In genomic region chr16:23174622-23175021, GRCh38 we compare ENCODE assay signal across 18 cellular contexts. TPM values are rescaled to one million over a fixed set of nuclear protein-coding genes. Genes with fewer than 3 reads are reported as not detected.
A peak's percentile ranks its signal among the peaks of the same experiment; 100 is the strongest.
DNase-seq lines count a peak whose midpoint lies in the region; ATAC-seq and TF ChIP-seq lines count a peak whose summit lies in the region.
"Had no signal": no experiment of that assay in that cellular context is flagged by ENCODE, and none has a peak within 500 bp of the region (broad histone marks: within the 10 kb centered on the region; RNA-seq: fewer than 3 reads in every experiment).

No MANE protein-coding gene starts in this region.

- CTCF ChIA-PET in RWPE1 (lab: Yijun Ruan, JAX) = no interaction called here

- no peak for TF ChIP-seq POLR2A in testis (IDR thresholded peaks at IDR 0.05)

- H4K20me1 ChIP-seq in fibroblast of lung (ENCODE audit: control insufficient read depth, extremely low read depth, insufficient read depth, low read length) = no peaks in the 10 kb centered on the region

- H2AFZ ChIP-seq in fibroblast of lung (ENCODE audit: low read length) = no peak overlapping the region
- H2AFZ ChIP-seq: PC-9 had no signal

- no peak overlapping the region for H3K9ac ChIP-seq in fibroblast of lung (ENCODE audit: insufficient read depth, low read length)

- no peaks in the 10 kb centered on the region for H3K27me3 ChIP-seq in cardiac muscle cell
- no peaks in the 10 kb centered on the region for H3K27me3 ChIP-seq in fibroblast of lung (ENCODE audit: control insufficient read depth, insufficient read depth, low read length)
- H3K27me3 ChIP-seq in testis = no peaks in the 10 kb centered on the region
- H3K27me3 ChIP-seq in right cardiac atrium (ENCODE audit: control insufficient read depth, insufficient read depth) = no peaks in the 10 kb centered on the region

- DNase-seq in cardiac muscle cell (ENCODE audit: low read depth in 1 of 2, low spot score in 1 of 2) (peak; percentile 19 to 65), Right ventricle myocardium superior (no peak), RWPE1 (ENCODE audit: low spot score) (peak; percentile 13), fibroblast of lung (ENCODE audit: low read depth in 2 of 2) (peak; percentile 10 to 15), KG1 (lab: John Stamatoyannopoulos, UW) (no peak), left cardiac atrium (no peak), testis (no peak), right cardiac atrium (no peak)
- DNase-seq: activated CD4-positive, alpha-beta T cell treated with anti-CD3 and anti-CD28 coated beads, Interleukin-2, amount 50 U/mL, for 1 hour; aorta; effector CD4-positive, alpha-beta T cell; HCEC 1CT; kidney; NCI-H1417; PC-9; posterior cingulate gyrus; T-helper 1 cell had no signal

- H3K4me3 ChIP-seq in cardiac muscle cell (no peak overlapping the region), fibroblast of lung (replicated peaks in 1 of 4; ENCODE audit: control extremely low read depth in 1 of 4, insufficient read depth in 1 of 4, low read depth in 3 of 4, low read length in 4 of 4) (no peak overlapping the region), testis (no peak overlapping the region), right cardiac atrium (ENCODE audit: low read length) (no peak overlapping the region)
- H3K4me3 ChIP-seq: PC-9 had no signal

- POLR2A ChIA-PET in RWPE1 (lab: Yijun Ruan, JAX; ENCODE audit: low non-redundant PET) = no interaction called here

- intact Hi-C loops in Right ventricle myocardium superior (cut with DNase I) = no loop called here
- intact Hi-C loops in left cardiac atrium (cut with DNase I) = no loop called here
- intact Hi-C loops in testis (cut with DNase I; ENCODE audit: low total_unique reads) = no loop called here
- intact Hi-C loops in right cardiac atrium (cut with DNase I) = no loop called here

- H3K9me3 ChIP-seq in cardiac muscle cell (ENCODE audit: low read depth) (no peaks in the 10 kb centered on the region), fibroblast of lung (ENCODE audit: control insufficient read depth, insufficient read depth, low read depth, low read length) (no peaks in the 10 kb centered on the region), testis (no peaks in the 10 kb centered on the region), right cardiac atrium (ENCODE audit: control insufficient read depth, low read length) (no peaks in the 10 kb centered on the region)

- H3K27ac ChIP-seq in cardiac muscle cell (no peak overlapping the region), RWPE1 (no peak overlapping the region), fibroblast of lung (ENCODE audit: insufficient read depth, low read length) (no peak overlapping the region), testis (no peak overlapping the region), right cardiac atrium (ENCODE audit: low read length) (no peak overlapping the region)
- H3K27ac ChIP-seq: PC-9 had no signal

- no peak for TF ChIP-seq CTCF in cardiac muscle cell (IDR thresholded peaks at IDR 0.05; ENCODE audit: low read depth, low read length)
- no peak for TF ChIP-seq CTCF in RWPE1 (conservative IDR thresholded peaks at IDR 0.05; ENCODE audit: low read depth)
- no peak for TF ChIP-seq CTCF in fibroblast of lung (conservative IDR thresholded peaks at IDR 0.05 in 1 of 2, IDR thresholded peaks at IDR 0.05 in 1 of 2; ENCODE audit: low read depth in 1 of 2, low read length in 2 of 2)
- TF ChIP-seq CTCF in testis (IDR thresholded peaks at IDR 0.05) = no peak

- WGBS in testis, 2 donors = 33 to 69% methylated on average over 2 of the region's 2 CpGs
- 38% methylated on average over 2 of the region's 2 CpGs for WGBS in right cardiac atrium

- H3K36me3 ChIP-seq in cardiac muscle cell (no peaks in the 10 kb centered on the region), fibroblast of lung (ENCODE audit: control insufficient read depth, insufficient read depth, low read length) (no peaks in the 10 kb centered on the region), testis (ENCODE audit: low read depth, missing control alignments) (no peaks in the 10 kb centered on the region)

- H3K4me1 ChIP-seq in cardiac muscle cell (ENCODE audit: low read depth) = no peaks in the 10 kb centered on the region
- no peaks in the 10 kb centered on the region for H3K4me1 ChIP-seq in fibroblast of lung (ENCODE audit: control insufficient read depth, extremely low read depth, insufficient read depth, low read length)
- H3K4me1 ChIP-seq in testis = no peaks in the 10 kb centered on the region
- no peaks in the 10 kb centered on the region for H3K4me1 ChIP-seq in right cardiac atrium (ENCODE audit: control insufficient read depth, insufficient read depth, low read length)

- ATAC-seq in Right ventricle myocardium superior (ENCODE audit: poor library complexity) (no peak), left cardiac atrium (no peak), right cardiac atrium (no peak)

- no peaks in the 10 kb centered on the region for H3K79me2 ChIP-seq in fibroblast of lung (ENCODE audit: control insufficient read depth, insufficient read depth, low read length)

- no peak overlapping the region for H3K4me2 ChIP-seq in fibroblast of lung (ENCODE audit: extremely low read depth, insufficient read depth, low read length)
- H3K4me2 ChIP-seq: PC-9 had no signal

RNA-seq across cellular contexts. Expression of gene SCNN1G, which starts 7.9 kb away (rescaled TPM):
- total RNA-seq in cardiac muscle cell (0.04 TPM in 1 of 2 replicates, not detected in the other), Right ventricle myocardium superior (0.13 TPM), fibroblast of lung (not detected in 2 replicates), left cardiac atrium (under 1 TPM in 1 of 2 donors, not detected in 1; 0.13 TPM), testis (under 1 TPM; 0.16 to 0.19 TPM), right cardiac atrium (not detected)
- polyA plus RNA-seq in cardiac muscle cell (not detected in 2 replicates), fibroblast of lung (not detected in 2 replicates), testis (ENCODE audit: insufficient read depth, low read depth, low replicate concordance) (not detected), right cardiac atrium (0.05 TPM)
- polyA plus RNA-seq in fibroblast of lung (2012) = not detected in 2 replicates
- polyA minus RNA-seq in fibroblast of lung (ENCODE audit: low replicate concordance) = not detected in 2 replicates
- total RNA-seq: aorta, glomerular endothelial cell, PC-9 had no signal

RNA-seq across cellular contexts. Expression of gene USP31, which starts 25.4 kb away (rescaled TPM):
- total RNA-seq in cardiac muscle cell = 7.1 and 8.7 TPM in 2 replicates
- polyA plus RNA-seq in cardiac muscle cell = 5.1 and 5.4 TPM in 2 replicates
- total RNA-seq in Right ventricle myocardium superior = 25.7 TPM
- 5.6 and 5.8 TPM in 2 replicates for total RNA-seq in fibroblast of lung
- 4.8 and 6.0 TPM in 2 replicates for polyA plus RNA-seq in fibroblast of lung
- polyA plus RNA-seq in fibroblast of lung (2012) = 2.7 and 3.7 TPM in 2 replicates
- 13.7 and 14.3 TPM in 2 replicates for polyA minus RNA-seq in fibroblast of lung (ENCODE audit: low replicate concordance)
- 10 to 100 TPM; 24.0 to 31.1 TPM for total RNA-seq in left cardiac atrium
- 10 to 100 TPM; 73.1 to 73.6 TPM for total RNA-seq in testis
- 23.3 TPM for polyA plus RNA-seq in testis (ENCODE audit: insufficient read depth, low read depth, low replicate concordance)
- total RNA-seq in right cardiac atrium = 10 to 100 TPM; 34.3 to 44.0 (median 37.3) TPM
- 12.8 TPM for polyA plus RNA-seq in right cardiac atrium

Comparison
In these comparisons a context has a peak if more than half of its experiments do, and no peak if none do; other contexts are left out.
1. DNase-seq: peak in cardiac muscle cell (2 of 2), RWPE1 (single experiment) and fibroblast of lung (2 of 2); none in Right ventricle myocardium superior (single experiment), KG1 (single experiment), left cardiac atrium (single experiment), testis (single experiment) and right cardiac atrium (0 of 3).